Comparison of ENCODE assay signal across 9 cellular contexts in genomic region chr21:43667191-43667904, GRCh38. TPM values are rescaled to one million over a fixed set of nuclear protein-coding genes. Genes with fewer than 3 reads are reported as not detected.
DNase-seq lines count a peak whose midpoint lies in the region; ATAC-seq and TF ChIP-seq lines count a peak whose summit lies in the region.
"Had no signal": no experiment of that assay in that cellular context is flagged by ENCODE, and none has a peak within 500 bp of the region (broad histone marks: within the 10 kb centered on the region; RNA-seq: fewer than 3 reads in every experiment).

No MANE protein-coding gene starts in this region.

- H3K9me3 Mint-ChIP-seq in HFFc6 (peaks cover 8% of the 10 kb centered on the region), WTC11 (peaks cover 6% of the 10 kb centered on the region)

- H3K27ac ChIP-seq in substantia nigra (ENCODE audit: low read depth, low read length, poor library complexity, severe bottlenecking) = no peak overlapping the region

- CTCF ChIA-PET in WTC11 (lab: Charles Lee) = no interaction called here

- TF ChIP-seq CTCF in HFFc6 (IDR thresholded peaks at IDR 0.05) (no peak), WTC11 (IDR thresholded peaks at IDR 0.05) (no peak)

- peak; percentile 84 for DNase-seq in DMS79 (lab: John Stamatoyannopoulos, UW)
- peak; percentile 76 for DNase-seq in HFFc6
- no peak for DNase-seq in WTC11 (ENCODE audit: low spot score)
- DNase-seq in fibroblast of peridontal ligament (ENCODE audit: extremely low read depth) = peak; percentile 94
- DNase-seq in globus pallidus (ENCODE audit: low spot score) = no peak
- DNase-seq in substantia nigra (lab: John Stamatoyannopoulos, UW) = no peak
- no peak for DNase-seq in 8988T
- DNase-seq: retina had no signal

- H3K36me3 Mint-ChIP-seq in HFFc6 (ENCODE audit: low read depth) (peaks cover 26% of the 10 kb centered on the region), WTC11 (peaks cover 61% of the 10 kb centered on the region)

- no peak overlapping the region for H3K4me3 Mint-ChIP-seq in HFFc6
- no peak overlapping the region for H3K4me3 Mint-ChIP-seq in WTC11

- ATAC-seq in WTC11 = no peak
- no peak for ATAC-seq in GM19452 (IDR thresholded peaks at IDR 0.05; ENCODE audit: unreplicated experiment)

- POLR2A ChIA-PET in WTC11 (lab: Charles Lee) = no interaction called here

- H3K27ac Mint-ChIP-seq in HFFc6 (peak overlapping the region; percentile 21; the same call in 1 of the 2 replicates), WTC11 (peak overlapping the region; percentile 28; the same call in 1 of the 2 replicates)

- no peaks in the 10 kb centered on the region for H3K27me3 Mint-ChIP-seq in HFFc6 (ENCODE audit: insufficient read depth)
- H3K27me3 Mint-ChIP-seq in WTC11 (ENCODE audit: low read depth) = no peaks in the 10 kb centered on the region

- H3K4me1 Mint-ChIP-seq in HFFc6 (ENCODE audit: low read depth) (peaks cover 14% of the 10 kb centered on the region), WTC11 (no peaks in the 10 kb centered on the region)

TF ChIP-seq in WTC11, 78 proteins besides CTCF, POLR2A, EP300 and RAD21 (continues in another document):
- TF ChIP-seq NFATC4 (CRISPR knock-in tag; IDR thresholded peaks at IDR 0.05) (no peak), FOXP1 (CRISPR knock-in tag; IDR thresholded peaks at IDR 0.05; ENCODE audit: borderline replicate concordance) (no peak), STAT6 (CRISPR knock-in tag; conservative IDR thresholded peaks at IDR 0.05; ENCODE audit: low read depth) (no peak), ZNF532 (CRISPR knock-in tag; IDR thresholded peaks at IDR 0.05; ENCODE audit: borderline replicate concordance) (no peak), ZNF138 (CRISPR knock-in tag; conservative IDR thresholded peaks at IDR 0.05) (no peak), OVOL2 (CRISPR knock-in tag; IDR thresholded peaks at IDR 0.05; ENCODE audit: borderline replicate concordance) (no peak), IRF1 (CRISPR knock-in tag; IDR thresholded peaks at IDR 0.05) (no peak), ATF6 (CRISPR knock-in tag; IDR thresholded peaks at IDR 0.05) (no peak), FOXK1 (CRISPR knock-in tag; IDR thresholded peaks at IDR 0.05) (no peak), IRF2 (CRISPR knock-in tag; IDR thresholded peaks at IDR 0.05; ENCODE audit: borderline replicate concordance, low read depth) (no peak), ZNF416 (CRISPR knock-in tag; IDR thresholded peaks at IDR 0.05) (no peak), GTF2I (CRISPR knock-in tag; conservative IDR thresholded peaks at IDR 0.05) (no peak), FOXJ3 (CRISPR knock-in tag; IDR thresholded peaks at IDR 0.05; ENCODE audit: borderline replicate concordance) (no peak), CDX4 (CRISPR knock-in tag; IDR thresholded peaks at IDR 0.05; ENCODE audit: borderline replicate concordance) (no peak)

RNA-seq across cellular contexts. Expression of gene RRP1B, which starts 8.0 kb away (rescaled TPM):
- 10 to 100 TPM; 26.9 to 34.4 (median 27.6) TPM for total RNA-seq in HFFc6 (2021; fragmentation: NEBNext Ultra II Directional; extraction: Animal tissue kit (Norgen Biotek cat#: 25700))
- 62.2 to 74.9 TPM (median 64.0 TPM) in 3 replicates for total RNA-seq in WTC11 (2021)

RNA-seq across cellular contexts. Expression of gene HSF2BP, which starts 8.1 kb away (rescaled TPM):
- under 1 TPM; 0.33 to 0.90 (median 0.59) TPM for total RNA-seq in HFFc6 (2021; fragmentation: NEBNext Ultra II Directional; extraction: Animal tissue kit (Norgen Biotek cat#: 25700))
- 1.1 to 1.3 TPM (median 1.2 TPM) in 3 replicates for total RNA-seq in WTC11 (2021)

RNA-seq across cellular contexts. Expression of gene PDXK, which starts 51.6 kb away (rescaled TPM):
- 100 to 1,000 TPM; 154 to 160 (median 157) TPM for total RNA-seq in HFFc6 (2021; fragmentation: NEBNext Ultra II Directional; extraction: Animal tissue kit (Norgen Biotek cat#: 25700))
- 116 to 123 TPM (median 120 TPM) in 3 replicates for total RNA-seq in WTC11 (2021)

Comparison
In these comparisons a context has a peak if more than half of its experiments do, and no peak if none do; other contexts are left out.
1. DNase-seq: peak in DMS79 (single experiment), HFFc6 (single experiment) and fibroblast of peridontal ligament (single experiment); none in WTC11 (single experiment), globus pallidus (single experiment), substantia nigra (0 of 49) and 8988T (single experiment).